26 cellular contexts compared by ENCODE assay signal in genomic region chr6:116246089-116246488, GRCh38. TPM values are rescaled to one million over a fixed set of nuclear protein-coding genes. Genes with fewer than 3 reads are reported as not detected.
DNase-seq lines count a peak whose midpoint lies in the region; ATAC-seq, FAIRE-seq and TF ChIP-seq lines count a peak whose summit lies in the region.
"Had no signal": no experiment of that assay in that cellular context is flagged by ENCODE, and none has a peak within 500 bp of the region (broad histone marks: within the 10 kb centered on the region; RNA-seq: fewer than 3 reads in every experiment).

No MANE protein-coding gene starts in this region.

- H3K36me3 Mint-ChIP-seq in astrocyte (ENCODE audit: low read depth, unreplicated experiment), result no peaks in the 10 kb centered on the region
- H3K36me3 Mint-ChIP-seq in activated CD4-positive, alpha-beta T cell treated with anti-CD3 and anti-CD28 coated beads for 36 hours (ENCODE audit: low read depth), result peaks cover 12% of the 10 kb centered on the region
- H3K36me3 Mint-ChIP-seq: natural killer cell had no signal

- intact Hi-C loops in heart left ventricle (cut with DNase I), result no loop called here
- intact Hi-C loops in Right ventricle myocardium inferior (cut with DNase I), result no loop called here
- intact Hi-C loops in tibial artery (cut with DNase I; ENCODE audit: low total_unique reads), result no loop called here
- intact Hi-C loops in activated CD4-positive, alpha-beta T cell treated with anti-CD3 and anti-CD28 coated beads for 36 hours (cut with DNase I, micrococcal nuclease), result no loop called here

- H2AFZ ChIP-seq in astrocyte (ENCODE audit: low read depth, low read length), result no peak overlapping the region

- H3K4me3 ChIP-seq in heart left ventricle (no peak overlapping the region), astrocyte (ENCODE audit: insufficient read depth, low read depth, low read length) (no peak overlapping the region), fibroblast of villous mesenchyme (ENCODE audit: low read depth, low read length) (no peak overlapping the region), tibial artery (no peak overlapping the region)
- H3K4me3 ChIP-seq: body of pancreas, dorsolateral prefrontal cortex, lung, MG63, Peyer's patch, spleen had no signal

- no peak overlapping the region for H3K27ac Mint-ChIP-seq in astrocyte (ENCODE audit: unreplicated experiment)
- H3K27ac Mint-ChIP-seq in activated CD4-positive, alpha-beta T cell treated with anti-CD3 and anti-CD28 coated beads for 36 hours, result no peak overlapping the region
- H3K27ac Mint-ChIP-seq: activated CD4-positive, alpha-beta T cell treated with anti-CD3 and anti-CD28 coated beads, Interleukin-2, amount 10 ng/mL, durations not matched to agents 24 days and 14 days; natural killer cell had no signal

- no peaks in the 10 kb centered on the region for H3K27me3 ChIP-seq in heart left ventricle
- H3K27me3 ChIP-seq in astrocyte (ENCODE audit: insufficient read depth, low read length), result no peaks in the 10 kb centered on the region
- H3K27me3 ChIP-seq in tibial artery, result no peaks in the 10 kb centered on the region
- H3K27me3 ChIP-seq: body of pancreas, dorsolateral prefrontal cortex, MG63, Peyer's patch, spleen had no signal

- H3K9me3 Mint-ChIP-seq in astrocyte (ENCODE audit: unreplicated experiment), result no peaks in the 10 kb centered on the region
- H3K9me3 Mint-ChIP-seq in activated CD4-positive, alpha-beta T cell treated with anti-CD3 and anti-CD28 coated beads for 36 hours (ENCODE audit: low read depth), result no peaks in the 10 kb centered on the region
- H3K9me3 Mint-ChIP-seq: activated CD4-positive, alpha-beta T cell treated with anti-CD3 and anti-CD28 coated beads, Interleukin-2, amount 10 ng/mL, durations not matched to agents 24 days and 14 days; natural killer cell had no signal

- H3K4me1 ChIP-seq in heart left ventricle, result peaks cover 0 to 45% (median 24%) of the 10 kb centered on the region in 12 donors
- peaks cover 13% of the 10 kb centered on the region for H3K4me1 ChIP-seq in astrocyte (ENCODE audit: insufficient read depth, low read length)
- peaks cover 0 to 47% (median 17%) of the 10 kb centered on the region in 4 donors for H3K4me1 ChIP-seq in tibial artery

- TF ChIP-seq CTCF in heart left ventricle (IDR thresholded peaks at IDR 0.05) (no peak), astrocyte (IDR thresholded peaks at IDR 0.05; ENCODE audit: insufficient read depth, low read depth, low read length) (no peak), fibroblast of villous mesenchyme (IDR thresholded peaks at IDR 0.05; ENCODE audit: insufficient read depth, low read depth, low read length) (no peak), tibial artery (IDR thresholded peaks at IDR 0.05) (no peak)

- H3K36me3 ChIP-seq in heart left ventricle (peaks cover 0 to 11% (median 4%) of the 10 kb centered on the region in 9 donors), astrocyte (ENCODE audit: insufficient read depth, low read length) (peaks cover 3% of the 10 kb centered on the region), tibial artery (peaks cover 0 to 6% (median 6%) of the 10 kb centered on the region in 3 donors)
- H3K36me3 ChIP-seq: Peyer's patch had no signal

- CTCF ChIA-PET in activated CD4-positive, alpha-beta T cell treated with anti-CD3 and anti-CD28 coated beads for 36 hours (lab: Charles Lee), result no interaction called here

- H3K27me3 Mint-ChIP-seq in astrocyte (ENCODE audit: low read depth, unreplicated experiment), result no peaks in the 10 kb centered on the region
- no peaks in the 10 kb centered on the region for H3K27me3 Mint-ChIP-seq in activated CD4-positive, alpha-beta T cell treated with anti-CD3 and anti-CD28 coated beads for 36 hours
- H3K27me3 Mint-ChIP-seq: activated CD4-positive, alpha-beta T cell treated with anti-CD3 and anti-CD28 coated beads, Interleukin-2, amount 10 ng/mL, durations not matched to agents 24 days and 14 days had no signal

- H3K9ac ChIP-seq in astrocyte (ENCODE audit: low read length), result no peak overlapping the region

- POLR2A ChIA-PET in activated CD4-positive, alpha-beta T cell treated with anti-CD3 and anti-CD28 coated beads for 36 hours (lab: Charles Lee), result no interaction called here

- peak in 1 of 5 donors; percentile 26 for DNase-seq in heart left ventricle
- DNase-seq in Right ventricle myocardium inferior (ENCODE audit: missing footprints), result no peak
- peak; percentile 80 for DNase-seq in astrocyte (ENCODE audit: low read depth)
- peak; percentile 59 for DNase-seq in fibroblast of villous mesenchyme (ENCODE audit: low read depth)
- no peak for DNase-seq in tibial artery
- DNase-seq in activated CD4-positive, alpha-beta T cell treated with anti-CD3 and anti-CD28 coated beads for 36 hours, result no peak
- DNase-seq in SIG-M5 (lab: John Stamatoyannopoulos, UW), result no peak
- DNase-seq in NCI-H146 treated with DMSO at 0.1 percent for 48 hours (lab: John Stamatoyannopoulos, UW; ENCODE audit: unreplicated experiment), result no peak
- DNase-seq: 8988T; activated CD4-positive, alpha-beta T cell treated with anti-CD3 and anti-CD28 coated beads, Interleukin-2, amount 10 ng/mL, durations not matched to agents 24 days and 14 days; activated CD8-positive, alpha-beta memory T cell treated with anti-CD3 and anti-CD28 coated beads, Interleukin-2, amount 50 U/mL, for 4 hours; activated gamma-delta T cell; body of pancreas; dorsolateral prefrontal cortex; erythroblast; glutamatergic neuron; MG63; natural killer cell; NCI-H1694; NCI-H2227 treated with DMSO at 0.1 percent for 48 hours; Peyer's patch; spleen had no signal

- peaks cover 30% of the 10 kb centered on the region for H3K79me2 ChIP-seq in astrocyte (ENCODE audit: insufficient read depth, low read length)

- no peak overlapping the region for H3K4me3 Mint-ChIP-seq in astrocyte (ENCODE audit: unreplicated experiment)
- H3K4me3 Mint-ChIP-seq in activated CD4-positive, alpha-beta T cell treated with anti-CD3 and anti-CD28 coated beads for 36 hours, result no peak overlapping the region
- H3K4me3 Mint-ChIP-seq: activated CD4-positive, alpha-beta T cell treated with anti-CD3 and anti-CD28 coated beads, Interleukin-2, amount 10 ng/mL, durations not matched to agents 24 days and 14 days; natural killer cell had no signal

- peak; percentile 66 for FAIRE-seq in astrocyte (lab: Jason Lieb, UNC)
- FAIRE-seq: H1, HepG2 had no signal

- peaks cover 4% of the 10 kb centered on the region for H4K20me1 ChIP-seq in astrocyte (ENCODE audit: insufficient read depth, low read length)

- WGBS in heart left ventricle, 4 donors, result 42 to 57% (median 50%) methylated on average over 4 of the region's 4 CpGs

- H3K4me2 ChIP-seq in astrocyte (ENCODE audit: low read length), result peak overlapping the region; percentile 53

- peaks cover 22% of the 10 kb centered on the region for H3K4me1 Mint-ChIP-seq in astrocyte (ENCODE audit: low read depth, unreplicated experiment)
- peaks cover 23% of the 10 kb centered on the region for H3K4me1 Mint-ChIP-seq in activated CD4-positive, alpha-beta T cell treated with anti-CD3 and anti-CD28 coated beads for 36 hours
- H3K4me1 Mint-ChIP-seq: natural killer cell had no signal

- ATAC-seq in heart left ventricle (peak in 3 of 4 donors; percentile 51 to 60 (median 58)), Right ventricle myocardium inferior (no peak)
- ATAC-seq in activated CD4-positive, alpha-beta T cell treated with anti-CD3 and anti-CD28 coated beads for 36 hours, result no peak
- ATAC-seq: body of pancreas, natural killer cell had no signal

- TF ChIP-seq POLR2A in heart left ventricle (IDR thresholded peaks at IDR 0.05), result no peak

- H3K27ac ChIP-seq in heart left ventricle (peak overlapping the region in 11 of 12 donors; percentile 28 to 73 (median 52)), astrocyte (ENCODE audit: low read depth, low read length) (peak overlapping the region; percentile 43), tibial artery (peak overlapping the region; percentile 26 to 52)
- H3K27ac ChIP-seq: C4-2B, Peyer's patch had no signal

- H3K9me3 ChIP-seq in heart left ventricle, result no peaks in the 10 kb centered on the region
- no peaks in the 10 kb centered on the region for H3K9me3 ChIP-seq in astrocyte (ENCODE audit: insufficient read depth, low read depth, low read length)
- H3K9me3 ChIP-seq in tibial artery, result no peaks in the 10 kb centered on the region
- H3K9me3 ChIP-seq: body of pancreas, MG63, Peyer's patch, spleen had no signal

RNA-seq across cellular contexts. Expression of gene TSPYL4, which starts 7.8 kb away (rescaled TPM):
- total RNA-seq in heart left ventricle, result 10 to 100 TPM; 26.0 to 34.1 (median 30.5) TPM
- 10 to 100 TPM in 1 of 2 donors, 1 to 10 TPM in 1; 8.0 to 52.8 TPM for polyA plus RNA-seq in heart left ventricle
- 27.4 TPM for total RNA-seq in Right ventricle myocardium inferior
- 22.2 and 25.8 TPM in 2 replicates for total RNA-seq in astrocyte
- total RNA-seq in fibroblast of villous mesenchyme, result 16.4 and 18.0 TPM in 2 replicates
- 10 to 100 TPM in 1 of 2 experiments, 1 to 10 TPM in 1; 9.4 to 10.8 TPM for total RNA-seq in activated CD4-positive, alpha-beta T cell treated with anti-CD3 and anti-CD28 coated beads for 36 hours

RNA-seq across cellular contexts. Expression of gene TSPYL1, which starts 33.6 kb away (rescaled TPM):
- total RNA-seq in heart left ventricle (100 to 1,000 TPM in 5 of 9 donors, 10 to 100 TPM in 4; 81.5 to 150 (median 103) TPM), Right ventricle myocardium inferior (80.6 TPM), astrocyte (87.8 and 91.7 TPM in 2 replicates), fibroblast of villous mesenchyme (76.3 and 114 TPM in 2 replicates)
- polyA plus RNA-seq in heart left ventricle, result 10 to 100 TPM; 24.8 to 68.5 TPM
- total RNA-seq in activated CD4-positive, alpha-beta T cell treated with anti-CD3 and anti-CD28 coated beads for 36 hours, result 10 to 100 TPM; 37.5 to 38.2 TPM

Comparison
In these comparisons a context has a peak if more than half of its experiments do, and no peak if none do; other contexts are left out.
1. ATAC-seq: peak in heart left ventricle (3 of 4); none in Right ventricle myocardium inferior (single experiment) and activated CD4-positive, alpha-beta T cell treated with anti-CD3 and anti-CD28 coated beads for 36 hours (single experiment).
2. DNase-seq: peak in astrocyte (single experiment) and fibroblast of villous mesenchyme (single experiment); none in Right ventricle myocardium inferior (single experiment), tibial artery (0 of 2), activated CD4-positive, alpha-beta T cell treated with anti-CD3 and anti-CD28 coated beads for 36 hours (single experiment), SIG-M5 (single experiment) and NCI-H146 treated with DMSO at 0.1 percent for 48 hours (single experiment).
3. Peak in every context shown above with its lines, with median percentiles within 50 percentile points of each other: H3K27ac ChIP-seq.